Comparison of ENCODE assay signal across 8 cellular contexts in the genomic region with DNA sequence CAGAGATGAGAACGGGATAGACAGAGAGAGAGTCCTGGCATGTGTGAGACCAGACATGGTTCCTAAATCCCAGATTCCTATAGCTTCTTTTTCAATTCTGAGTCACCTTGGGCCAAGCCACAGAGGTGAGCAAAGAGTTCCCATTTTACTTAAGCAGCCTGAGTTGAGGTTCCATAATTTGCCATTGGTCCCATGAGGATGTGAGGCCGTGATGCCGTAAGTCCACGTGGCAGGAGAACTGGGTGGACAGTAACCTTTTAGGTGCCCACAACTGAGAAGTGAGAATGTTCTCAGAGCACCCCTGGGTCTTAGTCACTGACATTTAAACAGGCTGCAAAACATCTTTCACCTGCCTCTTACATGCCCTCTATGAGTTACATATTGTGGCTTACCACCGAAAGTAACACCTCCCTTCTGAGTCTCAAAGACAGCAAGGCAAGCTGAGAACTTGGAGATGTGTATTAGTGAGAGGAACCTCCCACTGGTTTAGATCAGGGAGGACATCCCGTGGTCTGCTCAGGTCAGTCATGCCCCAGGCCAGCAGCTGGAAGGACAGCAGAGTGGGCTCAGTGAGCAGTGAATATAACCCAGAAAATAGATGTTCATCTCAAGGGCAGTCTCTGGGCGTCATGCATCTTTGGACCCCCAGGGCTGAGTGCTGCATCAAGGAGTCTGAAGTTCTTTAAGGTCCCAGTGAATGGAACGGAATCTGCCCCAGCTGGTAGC.
DNase-seq lines count a peak whose midpoint lies in the region; ATAC-seq, FAIRE-seq and TF ChIP-seq lines count a peak whose summit lies in the region.

No MANE protein-coding gene starts in this region.

- no peak overlapping the region for H3K27ac Mint-ChIP-seq in MCF 10A (ENCODE audit: low read depth, unreplicated experiment)
- peak overlapping the region; percentile 99 for H3K27ac Mint-ChIP-seq in activated naive CD4-positive, alpha-beta T cell treated with anti-CD3 and anti-CD28 coated beads, Interleukin-2, amount 50 U/mL, for 24 hours
- H3K27ac Mint-ChIP-seq in stimulated activated naive CD8-positive, alpha-beta T cell treated with anti-CD3 and anti-CD28 coated beads, Interleukin-15, Interleukin-2, amounts not matched to agents 100 ng/mL and 50 ng/mL, for 24 hours = peak overlapping the region; percentile 98

- H3K27me3 Mint-ChIP-seq in MCF 10A (ENCODE audit: insufficient read depth, unreplicated experiment) = peaks cover 21% of the 10 kb centered on the region
- H3K27me3 Mint-ChIP-seq in activated naive CD4-positive, alpha-beta T cell treated with anti-CD3 and anti-CD28 coated beads, Interleukin-2, amount 50 U/mL, for 24 hours = no peaks in the 10 kb centered on the region
- peaks cover 10% of the 10 kb centered on the region for H3K27me3 Mint-ChIP-seq in stimulated activated naive CD8-positive, alpha-beta T cell treated with anti-CD3 and anti-CD28 coated beads, Interleukin-15, Interleukin-2, amounts not matched to agents 100 ng/mL and 50 ng/mL, for 24 hours

- peaks cover 10% of the 10 kb centered on the region for H3K4me1 ChIP-seq in mammary epithelial cell (ENCODE audit: insufficient read depth, low read length)
- peaks cover 4% of the 10 kb centered on the region for H3K4me1 ChIP-seq in body of pancreas

- H3K4me3 ChIP-seq in mammary epithelial cell (replicated peaks in 1 of 3; ENCODE audit: insufficient read depth in 1 of 3, low read depth in 2 of 3, low read length in 3 of 3) (no peak overlapping the region), body of pancreas (no peak overlapping the region)

- no peak for TF ChIP-seq CTCF in mammary epithelial cell (conservative IDR thresholded peaks at IDR 0.05 in 1 of 2, IDR thresholded peaks at IDR 0.05 in 1 of 2; ENCODE audit: extremely low read depth in 1 of 2, insufficient read depth in 1 of 2, low read depth in 1 of 2, low read length in 2 of 2)
- TF ChIP-seq CTCF in MCF 10A (IDR thresholded peaks at IDR 0.05; ENCODE audit: unreplicated experiment) = no peak
- no peak for TF ChIP-seq CTCF in body of pancreas (IDR thresholded peaks at IDR 0.05)

- H3K9me3 ChIP-seq in mammary epithelial cell (replicated peaks; ENCODE audit: insufficient read depth, low read length) (no peaks in the 10 kb centered on the region), body of pancreas (no peaks in the 10 kb centered on the region)

- no peaks in the 10 kb centered on the region for H3K79me2 ChIP-seq in mammary epithelial cell (ENCODE audit: insufficient read depth, low read length)

- TF ChIP-seq POLR2A in body of pancreas (IDR thresholded peaks at IDR 0.05) = no peak

- no peak overlapping the region for H3K4me3 Mint-ChIP-seq in MCF 10A (ENCODE audit: unreplicated experiment)
- peak overlapping the region; percentile 80 for H3K4me3 Mint-ChIP-seq in activated naive CD4-positive, alpha-beta T cell treated with anti-CD3 and anti-CD28 coated beads, Interleukin-2, amount 50 U/mL, for 24 hours
- peak overlapping the region; percentile 75 for H3K4me3 Mint-ChIP-seq in stimulated activated naive CD8-positive, alpha-beta T cell treated with anti-CD3 and anti-CD28 coated beads, Interleukin-15, Interleukin-2, amounts not matched to agents 100 ng/mL and 50 ng/mL, for 24 hours

- intact Hi-C loops in mammary epithelial cell (cut with micrococcal nuclease) (loop anchor here (5.0 kb wide), 1 partner anchor 184 kb away; the partner anchor contains the start of gene PELI1), MCF 10A (cut with micrococcal nuclease) (no loop called here), body of pancreas (cut with DNase I) (no loop called here)

- H3K9me3 Mint-ChIP-seq in MCF 10A (ENCODE audit: unreplicated experiment) = no peaks in the 10 kb centered on the region
- no peaks in the 10 kb centered on the region for H3K9me3 Mint-ChIP-seq in activated naive CD4-positive, alpha-beta T cell treated with anti-CD3 and anti-CD28 coated beads, Interleukin-2, amount 50 U/mL, for 24 hours
- H3K9me3 Mint-ChIP-seq in stimulated activated naive CD8-positive, alpha-beta T cell treated with anti-CD3 and anti-CD28 coated beads, Interleukin-15, Interleukin-2, amounts not matched to agents 100 ng/mL and 50 ng/mL, for 24 hours = no peaks in the 10 kb centered on the region

- H3K27me3 ChIP-seq in mammary epithelial cell (ENCODE audit: insufficient read depth, low read length) (no peaks in the 10 kb centered on the region), body of pancreas (no peaks in the 10 kb centered on the region)

- POLR2A ChIA-PET in MCF 10A (lab: Yijun Ruan, JAX) = interaction anchor here (0.7 kb wide), 1 partner anchor 339 kb away, joined by 3 read pairs; no protein-coding TSS in a partner anchor

- in situ Hi-C loops in mammary epithelial cell (cut with MboI; ENCODE audit: low sequenced_read_pairs in 2 of 2) = loop anchor here (5.0 to 25.0 kb wide), 3 partner anchors 161 to 559 kb away; no protein-coding TSS in a partner anchor

- BruUV-seq in mammary epithelial cell (replicated peaks; lab: Mats Ljungman, UMichigan) (TSS peak; percentile 70), MCF 10A (replicated peaks; lab: Mats Ljungman, UMichigan) (no TSS peak)

- H3K4me2 ChIP-seq in mammary epithelial cell (ENCODE audit: insufficient read depth, low read depth, low read length) = no peak overlapping the region

- no peaks in the 10 kb centered on the region for H3K36me3 Mint-ChIP-seq in MCF 10A (ENCODE audit: insufficient read depth, unreplicated experiment)
- no peaks in the 10 kb centered on the region for H3K36me3 Mint-ChIP-seq in activated naive CD4-positive, alpha-beta T cell treated with anti-CD3 and anti-CD28 coated beads, Interleukin-2, amount 50 U/mL, for 24 hours
- no peaks in the 10 kb centered on the region for H3K36me3 Mint-ChIP-seq in stimulated activated naive CD8-positive, alpha-beta T cell treated with anti-CD3 and anti-CD28 coated beads, Interleukin-15, Interleukin-2, amounts not matched to agents 100 ng/mL and 50 ng/mL, for 24 hours (ENCODE audit: low read depth)

- H3K27ac ChIP-seq in mammary epithelial cell (ENCODE audit: insufficient read depth, low read depth, low read length) (no peak overlapping the region), body of pancreas (no peak overlapping the region)

- H3K36me3 ChIP-seq in mammary epithelial cell (ENCODE audit: insufficient read depth, low read length) = no peaks in the 10 kb centered on the region
- no peaks in the 10 kb centered on the region for H3K36me3 ChIP-seq in body of pancreas (replicated peaks in 1 of 2; ENCODE audit: insufficient read depth in 1 of 2, low read depth in 2 of 2)

- dilution Hi-C loops in mammary epithelial cell (cut with HindIII; ENCODE audit: low sequenced_read_pairs) = loop anchor here (25.0 kb wide), 1 partner anchor 561 kb away; no protein-coding TSS in a partner anchor

- WGBS in mammary epithelial cell (ENCODE audit: low coverage, missing lambda C conversion rate) = 79% methylated on average over 8 of the region's 8 CpGs
- 87 to 89% methylated on average over 7 to 8 of the region's 8 CpGs for WGBS in body of pancreas, 2 donors

- H3K4me1 Mint-ChIP-seq in MCF 10A (ENCODE audit: insufficient read depth, unreplicated experiment) = peaks cover 6% of the 10 kb centered on the region
- peaks cover 74% of the 10 kb centered on the region for H3K4me1 Mint-ChIP-seq in activated naive CD4-positive, alpha-beta T cell treated with anti-CD3 and anti-CD28 coated beads, Interleukin-2, amount 50 U/mL, for 24 hours
- H3K4me1 Mint-ChIP-seq in stimulated activated naive CD8-positive, alpha-beta T cell treated with anti-CD3 and anti-CD28 coated beads, Interleukin-15, Interleukin-2, amounts not matched to agents 100 ng/mL and 50 ng/mL, for 24 hours (ENCODE audit: low read depth) = peaks cover 55% of the 10 kb centered on the region

- CTCF ChIA-PET in mammary epithelial cell (lab: Charles Lee; ENCODE audit: low non-redundant PET) (interaction anchor here (0.7 kb wide), 1 partner anchor 225 kb away, joined by 3 read pairs; no protein-coding TSS in a partner anchor), MCF 10A (lab: Yijun Ruan, JAX) (interaction anchor here (0.6 to 8.5 kb wide), 5 partner anchors 14 to 552 kb away, joined by 3 to 257 read pairs (median 3); no protein-coding TSS in a partner anchor)

- ATAC-seq in HG03575 (IDR thresholded peaks at IDR 0.05; ENCODE audit: extremely low read depth, insufficient number of reproducible peaks, low FRiP score, unreplicated experiment) (peak; percentile 77), body of pancreas (no peak)

- DNase-seq in mammary epithelial cell (peak; percentile 74), MCF 10A (ENCODE audit: unreplicated experiment) (no peak), body of pancreas (no peak), RCC 7860 (ENCODE audit: low spot score) (no peak), inferior parietal cortex (ENCODE audit: extremely low spot score) (no peak)

- H4K20me1 ChIP-seq in mammary epithelial cell (ENCODE audit: insufficient read depth, low read length) = no peaks in the 10 kb centered on the region

- no peak for FAIRE-seq in RCC 7860 (lab: Jason Lieb, UNC)

- no peak overlapping the region for H3K9ac ChIP-seq in mammary epithelial cell (ENCODE audit: insufficient read depth, low read length)

- no peak overlapping the region for H2AFZ ChIP-seq in mammary epithelial cell (ENCODE audit: low read depth, low read length)
